2 cellular contexts compared by ENCODE assay signal in genomic region chr15:26037369-26037768, GRCh38.
TF ChIP-seq lines count a peak whose summit lies in the region.

No MANE protein-coding gene starts in this region.

TF ChIP-seq in SK-N-SH treated with all-trans-retinoic acid at 6 μM for 48 hours, 23 proteins besides CTCF, POLR2A, EP300 and RAD21 (continued from another document):
- TF ChIP-seq, protein P1, sequence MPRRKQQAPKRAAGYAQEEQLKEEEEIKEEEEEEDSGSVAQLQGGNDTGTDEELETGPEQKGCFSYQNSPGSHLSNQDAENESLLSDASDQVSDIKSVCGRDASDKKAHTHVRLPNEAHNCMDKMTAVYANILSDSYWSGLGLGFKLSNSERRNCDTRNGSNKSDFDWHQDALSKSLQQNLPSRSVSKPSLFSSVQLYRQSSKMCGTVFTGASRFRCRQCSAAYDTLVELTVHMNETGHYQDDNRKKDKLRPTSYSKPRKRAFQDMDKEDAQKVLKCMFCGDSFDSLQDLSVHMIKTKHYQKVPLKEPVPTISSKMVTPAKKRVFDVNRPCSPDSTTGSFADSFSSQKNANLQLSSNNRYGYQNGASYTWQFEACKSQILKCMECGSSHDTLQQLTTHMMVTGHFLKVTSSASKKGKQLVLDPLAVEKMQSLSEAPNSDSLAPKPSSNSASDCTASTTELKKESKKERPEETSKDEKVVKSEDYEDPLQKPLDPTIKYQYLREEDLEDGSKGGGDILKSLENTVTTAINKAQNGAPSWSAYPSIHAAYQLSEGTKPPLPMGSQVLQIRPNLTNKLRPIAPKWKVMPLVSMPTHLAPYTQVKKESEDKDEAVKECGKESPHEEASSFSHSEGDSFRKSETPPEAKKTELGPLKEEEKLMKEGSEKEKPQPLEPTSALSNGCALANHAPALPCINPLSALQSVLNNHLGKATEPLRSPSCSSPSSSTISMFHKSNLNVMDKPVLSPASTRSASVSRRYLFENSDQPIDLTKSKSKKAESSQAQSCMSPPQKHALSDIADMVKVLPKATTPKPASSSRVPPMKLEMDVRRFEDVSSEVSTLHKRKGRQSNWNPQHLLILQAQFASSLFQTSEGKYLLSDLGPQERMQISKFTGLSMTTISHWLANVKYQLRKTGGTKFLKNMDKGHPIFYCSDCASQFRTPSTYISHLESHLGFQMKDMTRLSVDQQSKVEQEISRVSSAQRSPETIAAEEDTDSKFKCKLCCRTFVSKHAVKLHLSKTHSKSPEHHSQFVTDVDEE (CRISPR knock-in tag; IDR thresholded peaks at IDR 0.05) = no peak
- TF ChIP-seq ZNF565 (CRISPR knock-in tag; conservative IDR thresholded peaks at IDR 0.05; ENCODE audit: low read depth) = no peak
- no peak for TF ChIP-seq ARNTL (CRISPR knock-in tag; IDR thresholded peaks at IDR 0.05; ENCODE audit: borderline replicate concordance, low read depth)
- TF ChIP-seq, protein P2, sequence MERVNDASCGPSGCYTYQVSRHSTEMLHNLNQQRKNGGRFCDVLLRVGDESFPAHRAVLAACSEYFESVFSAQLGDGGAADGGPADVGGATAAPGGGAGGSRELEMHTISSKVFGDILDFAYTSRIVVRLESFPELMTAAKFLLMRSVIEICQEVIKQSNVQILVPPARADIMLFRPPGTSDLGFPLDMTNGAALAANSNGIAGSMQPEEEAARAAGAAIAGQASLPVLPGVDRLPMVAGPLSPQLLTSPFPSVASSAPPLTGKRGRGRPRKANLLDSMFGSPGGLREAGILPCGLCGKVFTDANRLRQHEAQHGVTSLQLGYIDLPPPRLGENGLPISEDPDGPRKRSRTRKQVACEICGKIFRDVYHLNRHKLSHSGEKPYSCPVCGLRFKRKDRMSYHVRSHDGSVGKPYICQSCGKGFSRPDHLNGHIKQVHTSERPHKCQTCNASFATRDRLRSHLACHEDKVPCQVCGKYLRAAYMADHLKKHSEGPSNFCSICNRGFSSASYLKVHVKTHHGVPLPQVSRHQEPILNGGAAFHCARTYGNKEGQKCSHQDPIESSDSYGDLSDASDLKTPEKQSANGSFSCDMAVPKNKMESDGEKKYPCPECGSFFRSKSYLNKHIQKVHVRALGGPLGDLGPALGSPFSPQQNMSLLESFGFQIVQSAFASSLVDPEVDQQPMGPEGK (CRISPR knock-in tag; IDR thresholded peaks at IDR 0.05; ENCODE audit: borderline replicate concordance) = no peak
- TF ChIP-seq RARB (CRISPR knock-in tag; IDR thresholded peaks at IDR 0.05) = no peak
- TF ChIP-seq, protein P3, sequence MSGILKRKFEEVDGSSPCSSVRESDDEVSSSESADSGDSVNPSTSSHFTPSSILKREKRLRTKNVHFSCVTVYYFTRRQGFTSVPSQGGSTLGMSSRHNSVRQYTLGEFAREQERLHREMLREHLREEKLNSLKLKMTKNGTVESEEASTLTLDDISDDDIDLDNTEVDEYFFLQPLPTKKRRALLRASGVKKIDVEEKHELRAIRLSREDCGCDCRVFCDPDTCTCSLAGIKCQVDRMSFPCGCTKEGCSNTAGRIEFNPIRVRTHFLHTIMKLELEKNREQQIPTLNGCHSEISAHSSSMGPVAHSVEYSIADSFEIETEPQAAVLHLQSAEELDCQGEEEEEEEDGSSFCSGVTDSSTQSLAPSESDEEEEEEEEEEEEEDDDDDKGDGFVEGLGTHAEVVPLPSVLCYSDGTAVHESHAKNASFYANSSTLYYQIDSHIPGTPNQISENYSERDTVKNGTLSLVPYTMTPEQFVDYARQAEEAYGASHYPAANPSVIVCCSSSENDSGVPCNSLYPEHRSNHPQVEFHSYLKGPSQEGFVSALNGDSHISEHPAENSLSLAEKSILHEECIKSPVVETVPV (CRISPR knock-in tag; IDR thresholded peaks at IDR 0.05) = no peak
- no peak for TF ChIP-seq ZNF70 (CRISPR knock-in tag; IDR thresholded peaks at IDR 0.05)
- TF ChIP-seq TOX (CRISPR knock-in tag; IDR thresholded peaks at IDR 0.05; ENCODE audit: borderline replicate concordance) = no peak
- TF ChIP-seq ZC3H10 (CRISPR knock-in tag; IDR thresholded peaks at IDR 0.05) = no peak
- TF ChIP-seq ZNF8 (CRISPR knock-in tag; IDR thresholded peaks at IDR 0.05) = no peak
- TF ChIP-seq OSR1 (CRISPR knock-in tag; IDR thresholded peaks at IDR 0.05) = no peak
- no peak for TF ChIP-seq SNAI2 (CRISPR knock-in tag; IDR thresholded peaks at IDR 0.05)
- TF ChIP-seq ZFP30 (CRISPR knock-in tag; IDR thresholded peaks at IDR 0.05) = no peak

TF ChIP-seq in WTC11, 78 proteins besides CTCF, POLR2A, EP300 and RAD21 (continued from another document):
- TF ChIP-seq JUN (CRISPR knock-in tag; IDR thresholded peaks at IDR 0.05) (no peak), TCF7 (CRISPR knock-in tag; IDR thresholded peaks at IDR 0.05; ENCODE audit: low read depth) (no peak), EMX1 (CRISPR knock-in tag; IDR thresholded peaks at IDR 0.05) (no peak), ETV6 (CRISPR knock-in tag; IDR thresholded peaks at IDR 0.05) (no peak), FOXP1 (CRISPR knock-in tag; IDR thresholded peaks at IDR 0.05; ENCODE audit: borderline replicate concordance) (no peak), SMAD3 (CRISPR knock-in tag; IDR thresholded peaks at IDR 0.05; ENCODE audit: borderline replicate concordance) (no peak), ZNF423 (CRISPR knock-in tag; IDR thresholded peaks at IDR 0.05) (no peak), NFATC4 (CRISPR knock-in tag; IDR thresholded peaks at IDR 0.05) (no peak)
- TF ChIP-seq, protein P4, sequence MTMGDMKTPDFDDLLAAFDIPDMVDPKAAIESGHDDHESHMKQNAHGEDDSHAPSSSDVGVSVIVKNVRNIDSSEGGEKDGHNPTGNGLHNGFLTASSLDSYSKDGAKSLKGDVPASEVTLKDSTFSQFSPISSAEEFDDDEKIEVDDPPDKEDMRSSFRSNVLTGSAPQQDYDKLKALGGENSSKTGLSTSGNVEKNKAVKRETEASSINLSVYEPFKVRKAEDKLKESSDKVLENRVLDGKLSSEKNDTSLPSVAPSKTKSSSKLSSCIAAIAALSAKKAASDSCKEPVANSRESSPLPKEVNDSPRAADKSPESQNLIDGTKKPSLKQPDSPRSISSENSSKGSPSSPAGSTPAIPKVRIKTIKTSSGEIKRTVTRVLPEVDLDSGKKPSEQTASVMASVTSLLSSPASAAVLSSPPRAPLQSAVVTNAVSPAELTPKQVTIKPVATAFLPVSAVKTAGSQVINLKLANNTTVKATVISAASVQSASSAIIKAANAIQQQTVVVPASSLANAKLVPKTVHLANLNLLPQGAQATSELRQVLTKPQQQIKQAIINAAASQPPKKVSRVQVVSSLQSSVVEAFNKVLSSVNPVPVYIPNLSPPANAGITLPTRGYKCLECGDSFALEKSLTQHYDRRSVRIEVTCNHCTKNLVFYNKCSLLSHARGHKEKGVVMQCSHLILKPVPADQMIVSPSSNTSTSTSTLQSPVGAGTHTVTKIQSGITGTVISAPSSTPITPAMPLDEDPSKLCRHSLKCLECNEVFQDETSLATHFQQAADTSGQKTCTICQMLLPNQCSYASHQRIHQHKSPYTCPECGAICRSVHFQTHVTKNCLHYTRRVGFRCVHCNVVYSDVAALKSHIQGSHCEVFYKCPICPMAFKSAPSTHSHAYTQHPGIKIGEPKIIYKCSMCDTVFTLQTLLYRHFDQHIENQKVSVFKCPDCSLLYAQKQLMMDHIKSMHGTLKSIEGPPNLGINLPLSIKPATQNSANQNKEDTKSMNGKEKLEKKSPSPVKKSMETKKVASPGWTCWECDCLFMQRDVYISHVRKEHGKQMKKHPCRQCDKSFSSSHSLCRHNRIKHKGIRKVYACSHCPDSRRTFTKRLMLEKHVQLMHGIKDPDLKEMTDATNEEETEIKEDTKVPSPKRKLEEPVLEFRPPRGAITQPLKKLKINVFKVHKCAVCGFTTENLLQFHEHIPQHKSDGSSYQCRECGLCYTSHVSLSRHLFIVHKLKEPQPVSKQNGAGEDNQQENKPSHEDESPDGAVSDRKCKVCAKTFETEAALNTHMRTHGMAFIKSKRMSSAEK (CRISPR knock-in tag; IDR thresholded peaks at IDR 0.05; ENCODE audit: borderline replicate concordance) = no peak
- TF ChIP-seq, protein P5, sequence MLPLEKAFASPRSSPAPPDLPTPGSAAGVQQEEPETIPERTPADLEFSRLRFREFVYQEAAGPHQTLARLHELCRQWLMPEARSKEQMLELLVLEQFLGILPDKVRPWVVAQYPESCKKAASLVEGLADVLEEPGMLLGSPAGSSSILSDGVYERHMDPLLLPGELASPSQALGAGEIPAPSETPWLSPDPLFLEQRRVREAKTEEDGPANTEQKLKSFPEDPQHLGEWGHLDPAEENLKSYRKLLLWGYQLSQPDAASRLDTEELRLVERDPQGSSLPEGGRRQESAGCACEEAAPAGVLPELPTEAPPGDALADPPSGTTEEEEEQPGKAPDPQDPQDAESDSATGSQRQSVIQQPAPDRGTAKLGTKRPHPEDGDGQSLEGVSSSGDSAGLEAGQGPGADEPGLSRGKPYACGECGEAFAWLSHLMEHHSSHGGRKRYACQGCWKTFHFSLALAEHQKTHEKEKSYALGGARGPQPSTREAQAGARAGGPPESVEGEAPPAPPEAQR (CRISPR knock-in tag; IDR thresholded peaks at IDR 0.05) = no peak
